In the genomic region with DNA sequence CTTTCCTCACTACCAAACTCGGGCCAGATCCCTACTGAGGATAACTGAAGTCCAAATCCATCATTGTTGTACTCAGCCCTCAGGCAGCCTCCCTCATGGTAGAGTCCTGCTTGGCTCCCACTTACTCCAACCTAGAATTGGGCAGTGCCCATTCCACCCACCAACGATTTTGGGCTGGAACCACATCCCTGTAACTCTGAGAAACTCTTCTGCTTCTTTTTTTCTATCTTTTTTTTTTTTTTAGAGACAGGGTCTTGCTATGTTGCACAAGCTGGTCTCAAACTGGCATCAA, we compare ENCODE assay signal across 8 cellular contexts. TPM values are rescaled to one million over a fixed set of nuclear protein-coding genes. Genes with fewer than 3 reads are reported as not detected.
DNase-seq lines count a peak whose midpoint lies in the region; TF ChIP-seq lines count a peak whose summit lies in the region.

No MANE protein-coding gene starts in this region.

- H3K4me1 ChIP-seq in GM23248 (ENCODE audit: insufficient read depth) = peaks cover 11% of the 10 kb centered on the region

- in situ Hi-C loops in GM23248 (cut with MboI) = no loop called here

- TF ChIP-seq CTCF in VCaP (conservative IDR thresholded peaks at IDR 0.05) (no peak), fibroblast of villous mesenchyme (IDR thresholded peaks at IDR 0.05; ENCODE audit: insufficient read depth, low read depth, low read length) (no peak)

- intact Hi-C loops in posterior cingulate gyrus (cut with DNase I) = loop anchor here (5.0 kb wide), 1 partner anchor 80 kb away; the partner anchor contains the start of gene ZNF688

- H3K9me2 ChIP-seq in GM23248 (ENCODE audit: insufficient read depth) = no peaks in the 10 kb centered on the region

- H3K9ac ChIP-seq in GM23248 = peak overlapping the region; percentile 87

- no peak for DNase-seq in GM23248
- no peak for DNase-seq in fibroblast of villous mesenchyme (ENCODE audit: low read depth)
- no peak for DNase-seq in skeletal muscle cell (ENCODE audit: low read depth)
- DNase-seq in COLO668 (lab: John Stamatoyannopoulos, UW; ENCODE audit: unreplicated experiment) = no peak
- DNase-seq in posterior cingulate gyrus = no peak
- no peak for DNase-seq in DMS79 treated with DMSO at 0.1 percent for 48 hours (lab: John Stamatoyannopoulos, UW)
- DNase-seq in stimulated activated CD8-positive, alpha-beta memory T cell treated with anti-CD3 and anti-CD28 coated beads, Interleukin-4, amount 100 ng/mL, for 48 hours = no peak

- H3K79me2 ChIP-seq in GM23248 (ENCODE audit: insufficient read depth) = peaks cover 24% of the 10 kb centered on the region

- H3K27me3 ChIP-seq in GM23248 (replicated peaks; ENCODE audit: insufficient read depth) = no peaks in the 10 kb centered on the region

- H3K9me3 ChIP-seq in GM23248 (ENCODE audit: low read depth) = no peaks in the 10 kb centered on the region

- 3 to 6% methylated on average over 2 of the region's 2 CpGs for WGBS in GM23248 (ENCODE audit: low coverage in 1 of 2, low lambda C conversion rate in 2 of 2, missing lambda C conversion rate in 2 of 2), 2 experiments

- H3K36me3 ChIP-seq in GM23248 (ENCODE audit: low read depth) = peaks cover 7% of the 10 kb centered on the region; the same call in 1 of the 2 replicates

- peak overlapping the region; percentile 85 for H3K4me2 ChIP-seq in GM23248 (ENCODE audit: unreplicated experiment)

- peaks cover 11% of the 10 kb centered on the region for H3F3A ChIP-seq in GM23248 (ENCODE audit: insufficient read depth)

- peak overlapping the region; percentile 96 for H3K4me3 ChIP-seq in GM23248
- peak overlapping the region; percentile 89 for H3K4me3 ChIP-seq in fibroblast of villous mesenchyme (ENCODE audit: low read depth, low read length)
- peak overlapping the region; percentile 63 for H3K4me3 ChIP-seq in skeletal muscle cell (ENCODE audit: low read depth, low read length)

- no peaks in the 10 kb centered on the region for H4K20me1 ChIP-seq in GM23248 (ENCODE audit: insufficient read depth)

- peak overlapping the region; percentile 98 for H2AFZ ChIP-seq in GM23248

- H3K27ac ChIP-seq in GM23248 = peak overlapping the region; percentile 72; the same call in 1 of the 2 replicates
- peak overlapping the region; percentile 83 for H3K27ac ChIP-seq in VCaP

RNA-seq across cellular contexts. Expression of gene PRR14, which starts 1.2 kb away (rescaled TPM):
- 5.6 and 7.2 TPM in 2 replicates for total RNA-seq in GM23248 (2014; rRNA removed; shearing (Covaris generic))
- polyA plus RNA-seq in GM23248 (2016; fragmentation: Nextera tagmentation; extraction: Ambion mirVana) = 15.2 and 18.0 TPM in 2 replicates
- total RNA-seq in fibroblast of villous mesenchyme = 5.2 and 5.6 TPM in 2 replicates

RNA-seq across cellular contexts. Expression of gene FBRS, which starts 6.3 kb away (rescaled TPM):
- total RNA-seq in GM23248 (2014; rRNA removed; shearing (Covaris generic)) = 13.9 and 14.2 TPM in 2 replicates
- 5.8 and 7.6 TPM in 2 replicates for polyA plus RNA-seq in GM23248 (2016; fragmentation: Nextera tagmentation; extraction: Ambion mirVana)
- total RNA-seq in fibroblast of villous mesenchyme = 30.2 and 30.3 TPM in 2 replicates

RNA-seq across cellular contexts. Expression of gene ZNF689, which starts 41.8 kb away (rescaled TPM):
- total RNA-seq in GM23248 (2014; rRNA removed; shearing (Covaris generic)) = 5.7 TPM in 2 replicates
- 4.8 and 5.1 TPM in 2 replicates for polyA plus RNA-seq in GM23248 (2016; fragmentation: Nextera tagmentation; extraction: Ambion mirVana)
- total RNA-seq in fibroblast of villous mesenchyme = 6.9 and 7.4 TPM in 2 replicates

RNA-seq across cellular contexts. Expression of gene SRCAP, which starts 47.0 kb away (rescaled TPM):
- total RNA-seq in GM23248 (2014; rRNA removed; shearing (Covaris generic)) = 9.1 and 14.3 TPM in 2 replicates
- polyA plus RNA-seq in GM23248 (2016; fragmentation: Nextera tagmentation; extraction: Ambion mirVana) = 22.8 and 23.7 TPM in 2 replicates
- 15.1 and 16.8 TPM in 2 replicates for total RNA-seq in fibroblast of villous mesenchyme
